28 cellular contexts compared by ENCODE assay signal in the genomic region with DNA sequence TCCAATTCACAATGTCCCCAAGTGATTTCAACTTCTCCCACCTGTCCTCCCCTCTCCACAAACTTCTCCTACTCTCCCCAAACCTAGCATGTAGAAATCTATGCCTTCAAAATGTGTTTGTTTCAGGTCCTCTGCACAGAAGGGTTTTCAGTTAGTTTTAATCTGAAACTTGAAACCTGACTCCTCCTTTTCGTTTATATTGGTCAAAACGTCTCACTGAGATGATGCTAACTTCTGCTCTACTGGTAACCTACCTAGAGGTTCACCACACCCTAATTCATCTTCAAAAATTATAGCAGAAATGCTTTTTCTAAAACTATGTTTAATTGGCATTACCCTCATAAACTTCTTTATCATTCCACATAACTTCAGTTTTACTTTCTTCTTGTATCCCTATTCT.
"Had no signal": no experiment of that assay in that cellular context is flagged by ENCODE, and none has a peak within 500 bp of the region (broad histone marks: within the 10 kb centered on the region; RNA-seq: fewer than 3 reads in every experiment).

No MANE protein-coding gene starts in this region.

- H3K9me3 Mint-ChIP-seq: type B pancreatic cell had no signal

- DNase-seq: stimulated activated CD4-positive, alpha-beta T cell treated with anti-CD3 and anti-CD28 coated beads, Interleukin-2, amount 100 ng/mL, for 48 hours; stimulated activated CD4-positive, alpha-beta T cell treated with anti-CD3 and anti-CD28 coated beads, Interleukin-4, amount 100 ng/mL, for 1 hour; stimulated activated CD4-positive, alpha-beta T cell treated with anti-CD3 and anti-CD28 coated beads, Interleukin-4, amount 100 ng/mL, for 24 hours; stimulated activated CD4-positive, alpha-beta T cell treated with anti-CD3 and anti-CD28 coated beads, Interleukin-4, amount 100 ng/mL, for 4 hours; stimulated activated CD8-positive, alpha-beta memory T cell treated with anti-CD3 and anti-CD28 coated beads, Interleukin-4, amount 100 ng/mL, for 48 hours; stimulated activated naive B cell treated with anti-CD40 and anti-IgM and Interleukin-4, amounts not matched to agents 10 μg/mL and 1 μg/mL and 100 μg/mL, for 72 hours; stimulated activated naive CD4-positive, alpha-beta T cell; stimulated activated naive CD4-positive, alpha-beta T cell treated with Interleukin-2 at 50 U/mL for 16 hours; stimulated activated naive CD8-positive, alpha-beta T cell treated with anti-CD3 and anti-CD28 coated beads, Interleukin-15, amount 100 ng/mL, for 72 hours; stimulated activated naive CD8-positive, alpha-beta T cell treated with anti-CD3 and anti-CD28 coated beads, Interleukin-15, Interleukin-2, amounts not matched to agents 100 U/mL and 50 U/mL, for 24 hours; stomach; substantia nigra; testis; tibial artery; transverse colon; trophoblast cell; upper lobe of right lung; uterus had no signal

- H3K27ac ChIP-seq: stomach, suprapubic skin, testis, thoracic aorta, thyroid gland, tibial artery, tibial nerve, transverse colon, upper lobe of left lung, upper lobe of right lung, uterus, vagina had no signal

- H3K4me1 Mint-ChIP-seq: stimulated activated effector memory CD8-positive, alpha-beta T cell treated with anti-CD3 and anti-CD28 coated beads, Interleukin-12 subunit alpha, Interleukin-12 subunit beta, amount 100 ng/mL, for 72 hours; stimulated activated memory B cell treated with anti-CD40 and anti-IgM and Interleukin-4, amounts not matched to agents 10 μg/mL and 1 μg/mL and 100 μg/mL, for 72 hours; stimulated activated naive B cell treated with anti-CD40 and anti-IgM and Interleukin-4, amounts not matched to agents 10 μg/mL and 1 μg/mL and 100 μg/mL, for 72 hours; stimulated activated naive CD8-positive, alpha-beta T cell treated with anti-CD3 and anti-CD28 coated beads, Interleukin-15, amount 100 ng/mL, for 72 hours had no signal

- H3K36me3 Mint-ChIP-seq: stimulated activated effector memory CD8-positive, alpha-beta T cell treated with anti-CD3 and anti-CD28 coated beads, Interleukin-12 subunit alpha, Interleukin-12 subunit beta, amount 100 ng/mL, for 72 hours; stimulated activated memory B cell treated with anti-CD40 and anti-IgM and Interleukin-4, amounts not matched to agents 10 μg/mL and 1 μg/mL and 100 μg/mL, for 72 hours; stimulated activated naive B cell treated with anti-CD40 and anti-IgM and Interleukin-4, amounts not matched to agents 10 μg/mL and 1 μg/mL and 100 μg/mL, for 72 hours; type B pancreatic cell had no signal

- H3K27me3 ChIP-seq: stomach, testis, thyroid gland, tibial artery, tibial nerve, transverse colon, upper lobe of left lung, upper lobe of right lung, uterus, vagina had no signal

- H3K27me3 Mint-ChIP-seq: stimulated activated memory B cell treated with anti-CD40 and anti-IgM and Interleukin-4, amounts not matched to agents 10 μg/mL and 1 μg/mL and 100 μg/mL, for 72 hours; stimulated activated naive B cell treated with anti-CD40 and anti-IgM and Interleukin-4, amounts not matched to agents 10 μg/mL and 1 μg/mL and 100 μg/mL, for 72 hours; stimulated activated naive CD8-positive, alpha-beta T cell treated with anti-CD3 and anti-CD28 coated beads, Interleukin-15, amount 100 ng/mL, for 72 hours; stimulated activated naive CD8-positive, alpha-beta T cell treated with anti-CD3 and anti-CD28 coated beads, Interleukin-15, Interleukin-2, amounts not matched to agents 100 ng/mL and 50 ng/mL, for 24 hours had no signal

- H3K36me3 ChIP-seq: stomach, suprapubic skin, thoracic aorta, thyroid gland, tibial artery, tibial nerve, transverse colon, upper lobe of left lung, upper lobe of right lung, uterus, vagina had no signal

- H3K9me3 ChIP-seq: suprapubic skin, testis, thoracic aorta, thyroid gland, tibial artery, tibial nerve, transverse colon, upper lobe of left lung, upper lobe of right lung, uterus, vagina had no signal

- H3K4me1 ChIP-seq: stomach, suprapubic skin, testis, thyroid gland, tibial artery, tibial nerve, transverse colon, upper lobe of left lung, upper lobe of right lung, uterus, vagina had no signal

- H3K27ac Mint-ChIP-seq: stimulated activated effector memory CD8-positive, alpha-beta T cell treated with anti-CD3 and anti-CD28 coated beads, Interleukin-12 subunit alpha, Interleukin-12 subunit beta, amount 100 ng/mL, for 72 hours; stimulated activated memory B cell treated with anti-CD40 and anti-IgM and Interleukin-4, amounts not matched to agents 10 μg/mL and 1 μg/mL and 100 μg/mL, for 72 hours; stimulated activated naive B cell treated with anti-CD40 and anti-IgM and Interleukin-4, amounts not matched to agents 10 μg/mL and 1 μg/mL and 100 μg/mL, for 72 hours; stimulated activated naive CD8-positive, alpha-beta T cell treated with anti-CD3 and anti-CD28 coated beads, Interleukin-15, amount 100 ng/mL, for 72 hours; stimulated activated naive CD8-positive, alpha-beta T cell treated with anti-CD3 and anti-CD28 coated beads, Interleukin-15, Interleukin-2, amounts not matched to agents 100 ng/mL and 50 ng/mL, for 24 hours; type B pancreatic cell had no signal

- ATAC-seq: stimulated activated effector memory CD8-positive, alpha-beta T cell treated with anti-CD3 and anti-CD28 coated beads, Interleukin-12 subunit alpha, Interleukin-12 subunit beta, amount 100 ng/mL, for 72 hours; stimulated activated memory B cell treated with anti-CD40 and anti-IgM and Interleukin-4, amounts not matched to agents 10 μg/mL and 1 μg/mL and 100 μg/mL, for 72 hours; stimulated activated naive B cell treated with anti-CD40 and anti-IgM and Interleukin-4, amounts not matched to agents 10 μg/mL and 1 μg/mL and 100 μg/mL, for 72 hours; stimulated activated naive CD8-positive, alpha-beta T cell treated with anti-CD3 and anti-CD28 coated beads, Interleukin-15, amount 100 ng/mL, for 72 hours; stimulated activated naive CD8-positive, alpha-beta T cell treated with anti-CD3 and anti-CD28 coated beads, Interleukin-15, Interleukin-2, amounts not matched to agents 100 U/mL and 50 U/mL, for 24 hours had no signal

- H3K4me3 ChIP-seq: stomach, suprapubic skin, testis, thoracic aorta, thyroid gland, tibial artery, tibial nerve, transverse colon, upper lobe of left lung, upper lobe of right lung, uterus, vagina had no signal

- H3K4me3 Mint-ChIP-seq: stimulated activated effector memory CD8-positive, alpha-beta T cell treated with anti-CD3 and anti-CD28 coated beads, Interleukin-12 subunit alpha, Interleukin-12 subunit beta, amount 100 ng/mL, for 72 hours; stimulated activated memory B cell treated with anti-CD40 and anti-IgM and Interleukin-4, amounts not matched to agents 10 μg/mL and 1 μg/mL and 100 μg/mL, for 72 hours; stimulated activated naive B cell treated with anti-CD40 and anti-IgM and Interleukin-4, amounts not matched to agents 10 μg/mL and 1 μg/mL and 100 μg/mL, for 72 hours; stimulated activated naive CD8-positive, alpha-beta T cell treated with anti-CD3 and anti-CD28 coated beads, Interleukin-15, amount 100 ng/mL, for 72 hours; stimulated activated naive CD8-positive, alpha-beta T cell treated with anti-CD3 and anti-CD28 coated beads, Interleukin-15, Interleukin-2, amounts not matched to agents 100 ng/mL and 50 ng/mL, for 24 hours; type B pancreatic cell had no signal
